In genomic region chr20:49899551-49900383, GRCh38 we compare ENCODE assay signal across 1 cellular context.
TF ChIP-seq lines count a peak whose summit lies in the region.

No MANE protein-coding gene starts in this region.

TF ChIP-seq in HepG2, 621 proteins besides CTCF, POLR2A, EP300 and RAD21 (continued from another document and continues in another):
- TF ChIP-seq TFE3 (CRISPR knock-in tag; IDR thresholded peaks at IDR 0.05) = no peak
- TF ChIP-seq, protein P1, sequence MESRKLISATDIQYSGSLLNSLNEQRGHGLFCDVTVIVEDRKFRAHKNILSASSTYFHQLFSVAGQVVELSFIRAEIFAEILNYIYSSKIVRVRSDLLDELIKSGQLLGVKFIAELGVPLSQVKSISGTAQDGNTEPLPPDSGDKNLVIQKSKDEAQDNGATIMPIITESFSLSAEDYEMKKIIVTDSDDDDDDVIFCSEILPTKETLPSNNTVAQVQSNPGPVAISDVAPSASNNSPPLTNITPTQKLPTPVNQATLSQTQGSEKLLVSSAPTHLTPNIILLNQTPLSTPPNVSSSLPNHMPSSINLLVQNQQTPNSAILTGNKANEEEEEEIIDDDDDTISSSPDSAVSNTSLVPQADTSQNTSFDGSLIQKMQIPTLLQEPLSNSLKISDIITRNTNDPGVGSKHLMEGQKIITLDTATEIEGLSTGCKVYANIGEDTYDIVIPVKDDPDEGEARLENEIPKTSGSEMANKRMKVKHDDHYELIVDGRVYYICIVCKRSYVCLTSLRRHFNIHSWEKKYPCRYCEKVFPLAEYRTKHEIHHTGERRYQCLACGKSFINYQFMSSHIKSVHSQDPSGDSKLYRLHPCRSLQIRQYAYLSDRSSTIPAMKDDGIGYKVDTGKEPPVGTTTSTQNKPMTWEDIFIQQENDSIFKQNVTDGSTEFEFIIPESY (CRISPR knock-in tag; IDR thresholded peaks at IDR 0.05) = no peak
- TF ChIP-seq, protein P2, sequence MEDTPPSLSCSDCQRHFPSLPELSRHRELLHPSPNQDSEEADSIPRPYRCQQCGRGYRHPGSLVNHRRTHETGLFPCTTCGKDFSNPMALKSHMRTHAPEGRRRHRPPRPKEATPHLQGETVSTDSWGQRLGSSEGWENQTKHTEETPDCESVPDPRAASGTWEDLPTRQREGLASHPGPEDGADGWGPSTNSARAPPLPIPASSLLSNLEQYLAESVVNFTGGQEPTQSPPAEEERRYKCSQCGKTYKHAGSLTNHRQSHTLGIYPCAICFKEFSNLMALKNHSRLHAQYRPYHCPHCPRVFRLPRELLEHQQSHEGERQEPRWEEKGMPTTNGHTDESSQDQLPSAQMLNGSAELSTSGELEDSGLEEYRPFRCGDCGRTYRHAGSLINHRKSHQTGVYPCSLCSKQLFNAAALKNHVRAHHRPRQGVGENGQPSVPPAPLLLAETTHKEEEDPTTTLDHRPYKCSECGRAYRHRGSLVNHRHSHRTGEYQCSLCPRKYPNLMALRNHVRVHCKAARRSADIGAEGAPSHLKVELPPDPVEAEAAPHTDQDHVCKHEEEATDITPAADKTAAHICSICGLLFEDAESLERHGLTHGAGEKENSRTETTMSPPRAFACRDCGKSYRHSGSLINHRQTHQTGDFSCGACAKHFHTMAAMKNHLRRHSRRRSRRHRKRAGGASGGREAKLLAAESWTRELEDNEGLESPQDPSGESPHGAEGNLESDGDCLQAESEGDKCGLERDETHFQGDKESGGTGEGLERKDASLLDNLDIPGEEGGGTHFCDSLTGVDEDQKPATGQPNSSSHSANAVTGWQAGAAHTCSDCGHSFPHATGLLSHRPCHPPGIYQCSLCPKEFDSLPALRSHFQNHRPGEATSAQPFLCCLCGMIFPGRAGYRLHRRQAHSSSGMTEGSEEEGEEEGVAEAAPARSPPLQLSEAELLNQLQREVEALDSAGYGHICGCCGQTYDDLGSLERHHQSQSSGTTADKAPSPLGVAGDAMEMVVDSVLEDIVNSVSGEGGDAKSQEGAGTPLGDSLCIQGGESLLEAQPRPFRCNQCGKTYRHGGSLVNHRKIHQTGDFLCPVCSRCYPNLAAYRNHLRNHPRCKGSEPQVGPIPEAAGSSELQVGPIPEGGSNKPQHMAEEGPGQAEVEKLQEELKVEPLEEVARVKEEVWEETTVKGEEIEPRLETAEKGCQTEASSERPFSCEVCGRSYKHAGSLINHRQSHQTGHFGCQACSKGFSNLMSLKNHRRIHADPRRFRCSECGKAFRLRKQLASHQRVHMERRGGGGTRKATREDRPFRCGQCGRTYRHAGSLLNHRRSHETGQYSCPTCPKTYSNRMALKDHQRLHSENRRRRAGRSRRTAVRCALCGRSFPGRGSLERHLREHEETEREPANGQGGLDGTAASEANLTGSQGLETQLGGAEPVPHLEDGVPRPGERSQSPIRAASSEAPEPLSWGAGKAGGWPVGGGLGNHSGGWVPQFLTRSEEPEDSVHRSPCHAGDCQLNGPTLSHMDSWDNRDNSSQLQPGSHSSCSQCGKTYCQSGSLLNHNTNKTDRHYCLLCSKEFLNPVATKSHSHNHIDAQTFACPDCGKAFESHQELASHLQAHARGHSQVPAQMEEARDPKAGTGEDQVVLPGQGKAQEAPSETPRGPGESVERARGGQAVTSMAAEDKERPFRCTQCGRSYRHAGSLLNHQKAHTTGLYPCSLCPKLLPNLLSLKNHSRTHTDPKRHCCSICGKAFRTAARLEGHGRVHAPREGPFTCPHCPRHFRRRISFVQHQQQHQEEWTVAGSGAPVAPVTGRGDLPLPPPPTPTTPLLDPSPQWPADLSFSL (CRISPR knock-in tag; IDR thresholded peaks at IDR 0.05) = no peak
- no peak for TF ChIP-seq ZNF768 (CRISPR knock-in tag; IDR thresholded peaks at IDR 0.05)
- TF ChIP-seq ISX (CRISPR knock-in tag; conservative IDR thresholded peaks at IDR 0.05) = no peak
- TF ChIP-seq HNF4A (CRISPR knock-in tag; IDR thresholded peaks at IDR 0.05) = no peak
- no peak for TF ChIP-seq DBP (CRISPR knock-in tag; IDR thresholded peaks at IDR 0.05; ENCODE audit: not compliant biosample characterization)
- TF ChIP-seq GATAD1 (CRISPR knock-in tag; IDR thresholded peaks at IDR 0.05) = no peak
- no peak for TF ChIP-seq ARNTL (CRISPR knock-in tag; IDR thresholded peaks at IDR 0.05)
- TF ChIP-seq SRSF4 (IDR thresholded peaks at IDR 0.05; ENCODE audit: low read depth, low read length, poor library complexity, severe bottlenecking) = no peak
- peak; percentile 94 for TF ChIP-seq FOXP4 (CRISPR knock-in tag; IDR thresholded peaks at IDR 0.05)
- TF ChIP-seq, protein P3, sequence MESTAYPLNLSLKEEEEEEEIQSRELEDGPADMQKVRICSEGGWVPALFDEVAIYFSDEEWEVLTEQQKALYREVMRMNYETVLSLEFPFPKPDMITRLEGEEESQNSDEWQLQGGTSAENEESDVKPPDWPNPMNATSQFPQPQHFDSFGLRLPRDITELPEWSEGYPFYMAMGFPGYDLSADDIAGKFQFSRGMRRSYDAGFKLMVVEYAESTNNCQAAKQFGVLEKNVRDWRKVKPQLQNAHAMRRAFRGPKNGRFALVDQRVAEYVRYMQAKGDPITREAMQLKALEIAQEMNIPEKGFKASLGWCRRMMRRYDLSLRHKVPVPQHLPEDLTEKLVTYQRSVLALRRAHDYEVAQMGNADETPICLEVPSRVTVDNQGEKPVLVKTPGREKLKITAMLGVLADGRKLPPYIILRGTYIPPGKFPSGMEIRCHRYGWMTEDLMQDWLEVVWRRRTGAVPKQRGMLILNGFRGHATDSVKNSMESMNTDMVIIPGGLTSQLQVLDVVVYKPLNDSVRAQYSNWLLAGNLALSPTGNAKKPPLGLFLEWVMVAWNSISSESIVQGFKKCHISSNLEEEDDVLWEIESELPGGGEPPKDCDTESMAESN (CRISPR knock-in tag; conservative IDR thresholded peaks at IDR 0.05) = no peak
- 0 out of 2 replicates have a peak, but pooled peaks have one; percentile 40 for TF ChIP-seq HOXA5 (CRISPR knock-in tag; IDR thresholded peaks at IDR 0.05)
- TF ChIP-seq MBNL3 (CRISPR knock-in tag; conservative IDR thresholded peaks at IDR 0.05) = no peak
- TF ChIP-seq, protein P4, sequence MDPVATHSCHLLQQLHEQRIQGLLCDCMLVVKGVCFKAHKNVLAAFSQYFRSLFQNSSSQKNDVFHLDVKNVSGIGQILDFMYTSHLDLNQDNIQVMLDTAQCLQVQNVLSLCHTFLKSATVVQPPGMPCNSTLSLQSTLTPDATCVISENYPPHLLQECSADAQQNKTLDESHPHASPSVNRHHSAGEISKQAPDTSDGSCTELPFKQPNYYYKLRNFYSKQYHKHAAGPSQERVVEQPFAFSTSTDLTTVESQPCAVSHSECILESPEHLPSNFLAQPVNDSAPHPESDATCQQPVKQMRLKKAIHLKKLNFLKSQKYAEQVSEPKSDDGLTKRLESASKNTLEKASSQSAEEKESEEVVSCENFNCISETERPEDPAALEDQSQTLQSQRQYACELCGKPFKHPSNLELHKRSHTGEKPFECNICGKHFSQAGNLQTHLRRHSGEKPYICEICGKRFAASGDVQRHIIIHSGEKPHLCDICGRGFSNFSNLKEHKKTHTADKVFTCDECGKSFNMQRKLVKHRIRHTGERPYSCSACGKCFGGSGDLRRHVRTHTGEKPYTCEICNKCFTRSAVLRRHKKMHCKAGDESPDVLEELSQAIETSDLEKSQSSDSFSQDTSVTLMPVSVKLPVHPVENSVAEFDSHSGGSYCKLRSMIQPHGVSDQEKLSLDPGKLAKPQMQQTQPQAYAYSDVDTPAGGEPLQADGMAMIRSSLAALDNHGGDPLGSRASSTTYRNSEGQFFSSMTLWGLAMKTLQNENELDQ (CRISPR knock-in tag; IDR thresholded peaks at IDR 0.05; ENCODE audit: borderline replicate concordance) = no peak
- TF ChIP-seq PCBP1 (IDR thresholded peaks at IDR 0.05; ENCODE audit: borderline replicate concordance, low read depth, low read length) = no peak
- TF ChIP-seq, protein P5, sequence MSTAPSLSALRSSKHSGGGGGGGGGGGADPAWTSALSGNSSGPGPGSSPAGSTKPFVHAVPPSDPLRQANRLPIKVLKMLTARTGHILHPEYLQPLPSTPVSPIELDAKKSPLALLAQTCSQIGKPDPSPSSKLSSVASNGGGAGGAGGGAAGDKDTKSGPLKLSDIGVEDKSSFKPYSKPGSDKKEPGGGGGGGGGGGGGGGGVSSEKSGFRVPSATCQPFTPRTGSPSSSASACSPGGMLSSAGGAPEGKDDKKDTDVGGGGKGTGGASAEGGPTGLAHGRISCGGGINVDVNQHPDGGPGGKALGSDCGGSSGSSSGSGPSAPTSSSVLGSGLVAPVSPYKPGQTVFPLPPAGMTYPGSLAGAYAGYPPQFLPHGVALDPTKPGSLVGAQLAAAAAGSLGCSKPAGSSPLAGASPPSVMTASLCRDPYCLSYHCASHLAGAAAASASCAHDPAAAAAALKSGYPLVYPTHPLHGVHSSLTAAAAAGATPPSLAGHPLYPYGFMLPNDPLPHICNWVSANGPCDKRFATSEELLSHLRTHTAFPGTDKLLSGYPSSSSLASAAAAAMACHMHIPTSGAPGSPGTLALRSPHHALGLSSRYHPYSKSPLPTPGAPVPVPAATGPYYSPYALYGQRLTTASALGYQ (CRISPR knock-in tag; IDR thresholded peaks at IDR 0.05) = 0 out of 2 replicates have a peak, but pooled peaks have one; percentile 33
- TF ChIP-seq HDAC1 (CRISPR knock-in tag; IDR thresholded peaks at IDR 0.05) = 0 out of 2 replicates have a peak, but pooled peaks have one; percentile 42
- TF ChIP-seq ZNF142 (CRISPR knock-in tag; IDR thresholded peaks at IDR 0.05) = no peak
